Comparison of ENCODE assay signal across 2 cellular contexts in the genomic region with DNA sequence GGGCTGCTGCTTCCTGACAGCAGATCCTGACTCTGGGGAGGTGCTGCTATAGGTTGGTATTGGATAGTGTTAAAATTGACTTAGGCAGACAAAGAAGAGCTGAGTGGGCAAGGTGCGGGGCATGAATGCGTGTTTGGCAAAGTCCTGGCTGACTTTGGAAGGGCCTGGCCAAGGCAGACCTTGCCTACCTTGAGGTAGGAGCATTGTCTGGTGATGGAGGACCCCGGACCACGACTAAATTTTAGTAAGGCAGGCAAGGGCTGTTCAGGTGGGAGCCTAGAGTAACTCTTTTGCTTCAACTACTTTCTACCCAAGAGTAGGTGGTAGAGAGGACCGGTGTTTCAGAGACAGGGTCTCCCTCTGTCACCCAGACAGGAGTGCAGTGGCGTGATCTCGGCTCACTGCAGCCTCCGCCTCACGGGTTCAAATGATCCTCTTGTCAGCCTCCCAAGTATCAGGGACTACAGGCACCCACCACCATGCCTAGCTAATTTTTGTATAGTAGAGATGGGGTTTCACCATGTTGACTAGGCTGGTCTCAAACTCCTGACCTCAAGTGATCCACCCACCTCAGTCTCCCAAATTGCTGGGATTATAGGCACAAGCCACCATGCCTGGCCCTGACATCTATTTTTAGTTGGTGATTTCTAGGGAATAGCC.
TF ChIP-seq lines count a peak whose summit lies in the region.

No MANE protein-coding gene starts in this region.

TF ChIP-seq in GM23338, 12 proteins besides CTCF, POLR2A, EP300 and RAD21:
- TF ChIP-seq ZNF331 (CRISPR knock-in tag; IDR thresholded peaks at IDR 0.05; ENCODE audit: low read depth) (no peak), POLR2AphosphoS5 (IDR thresholded peaks at IDR 0.05; ENCODE audit: low read depth) (peak; percentile 20; the same call in 1 of the 2 replicates)

TF ChIP-seq in GM12878, 131 proteins besides CTCF, POLR2A, EP300 and RAD21:
- TF ChIP-seq HDGF (IDR thresholded peaks at IDR 0.05) (no peak), POLR2AphosphoS5 (IDR thresholded peaks at IDR 0.05; ENCODE audit: low read length) (peak; percentile 78)
TF ChIP-seq in GM12878: peak in this region for 1.
